In the genomic region with DNA sequence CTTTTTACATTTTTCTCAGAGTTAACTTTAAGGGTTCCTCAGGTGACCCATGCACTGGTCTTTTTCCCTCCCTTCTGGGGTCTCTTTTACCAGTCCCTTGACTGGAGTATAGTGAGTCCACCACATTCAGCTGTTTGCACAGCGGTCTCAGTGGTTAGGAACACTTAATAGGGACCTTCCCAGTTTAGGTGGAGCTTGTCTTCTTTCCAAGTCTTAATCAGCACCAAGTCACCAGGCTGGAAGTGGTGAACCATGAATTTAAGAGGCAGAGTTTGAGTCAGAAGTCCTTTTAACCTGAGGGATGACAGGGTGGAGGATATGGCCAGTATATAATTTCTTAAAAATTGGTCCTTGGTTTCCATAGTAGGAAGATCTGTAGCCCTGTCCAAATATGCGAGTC, we compare ENCODE assay signal across 20 cellular contexts.
A peak's percentile ranks its signal among the peaks of the same experiment; 100 is the strongest.
DNase-seq lines count a peak whose midpoint lies in the region; TF ChIP-seq lines count a peak whose summit lies in the region.
"Had no signal": no experiment of that assay in that cellular context is flagged by ENCODE, and none has a peak within 500 bp of the region (broad histone marks: within the 10 kb centered on the region; RNA-seq: fewer than 3 reads in every experiment).

No MANE protein-coding gene starts in this region.

- no peaks in the 10 kb centered on the region for H3K79me2 ChIP-seq in osteoblast (ENCODE audit: insufficient read depth, low read length)

- no peaks in the 10 kb centered on the region for H3K36me3 ChIP-seq in osteoblast (ENCODE audit: insufficient read depth, low read length)
- H3K36me3 ChIP-seq: BLaER1, SJSA1 had no signal

- no peak overlapping the region for H3K27ac ChIP-seq in osteoblast (ENCODE audit: low read depth, low read length)
- H3K27ac ChIP-seq: BLaER1, SJSA1 had no signal

- DNase-seq in Caki2 (ENCODE audit: low read depth) (peak; percentile 12), M059J (ENCODE audit: low read depth) (peak; percentile 52), epithelial cell of esophagus (ENCODE audit: low read depth) (peak; percentile 1), myocyte (ENCODE audit: low read depth) (peak; percentile 85), progenitor cell of endocrine pancreas (ENCODE audit: low spot score, unreplicated experiment) (no peak), NCI-H345 treated with DMSO at 0.1 percent for 48 hours (lab: John Stamatoyannopoulos, UW; ENCODE audit: unreplicated experiment) (no peak), osteoblast (ENCODE audit: insufficient read length, low spot score, missing footprints) (no peak)
- no peak for DNase-seq in activated CD4-positive, alpha-beta T cell treated with anti-CD3 and anti-CD28 coated beads for 48 hours
- DNase-seq: CD8-positive, alpha-beta T cell; DMS79; HCEC 1CT; KG1; NCI-H1048; NCI-H146; NCI-H2081 treated with DMSO at 0.1 percent for 48 hours; NCI-H2227 treated with DMSO at 0.1 percent for 48 hours; NCI-H526 treated with DMSO at 0.1 percent for 48 hours; OCI-M1 had no signal

- H4K20me1 ChIP-seq in osteoblast (ENCODE audit: insufficient read depth, low read length): no peaks in the 10 kb centered on the region
- H4K20me1 ChIP-seq: BLaER1 had no signal

- no peaks in the 10 kb centered on the region for H3K9me3 ChIP-seq in osteoblast (ENCODE audit: low read depth, low read length)
- H3K9me3 ChIP-seq: SJSA1 had no signal

- H3K9me3 Mint-ChIP-seq in progenitor cell of endocrine pancreas (ENCODE audit: low read depth): peaks cover 5% of the 10 kb centered on the region

- no peaks in the 10 kb centered on the region for H3K27me3 Mint-ChIP-seq in progenitor cell of endocrine pancreas

- H2AFZ ChIP-seq in osteoblast (ENCODE audit: low read length): no peak overlapping the region

- in situ Hi-C loops in Caki2 (cut with HindIII; ENCODE audit: low pct_unique_long_range_greater_than_20kb, low sequenced_read_pairs): no loop called here

- H3K4me1 ChIP-seq in osteoblast (ENCODE audit: insufficient read depth, low read length): no peaks in the 10 kb centered on the region
- H3K4me1 ChIP-seq: BLaER1, SJSA1 had no signal

- peaks cover 4% of the 10 kb centered on the region for H3K36me3 Mint-ChIP-seq in progenitor cell of endocrine pancreas (ENCODE audit: insufficient read depth)
- H3K36me3 Mint-ChIP-seq: CD8-positive, alpha-beta T cell had no signal

- TF ChIP-seq CTCF in epithelial cell of esophagus (IDR thresholded peaks at IDR 0.05; ENCODE audit: insufficient read depth, low read depth, low read length, missing control alignments) (no peak), progenitor cell of endocrine pancreas (IDR thresholded peaks at IDR 0.05; ENCODE audit: unreplicated experiment) (no peak), osteoblast (IDR thresholded peaks at IDR 0.05; ENCODE audit: extremely low read depth, low read depth, low read length) (no peak)

- H3K4me2 ChIP-seq in osteoblast (ENCODE audit: insufficient read depth, low read length): no peak overlapping the region
- H3K4me2 ChIP-seq: BLaER1 had no signal

- no peak overlapping the region for H3K4me3 Mint-ChIP-seq in progenitor cell of endocrine pancreas (ENCODE audit: low read depth)
- H3K4me3 Mint-ChIP-seq: CD8-positive, alpha-beta T cell had no signal

- H3K27me3 ChIP-seq in osteoblast (ENCODE audit: insufficient read depth, low read length): no peaks in the 10 kb centered on the region
- H3K27me3 ChIP-seq: BLaER1, SJSA1 had no signal

- no peaks in the 10 kb centered on the region for H3K4me1 Mint-ChIP-seq in progenitor cell of endocrine pancreas (ENCODE audit: low read depth)

- no peak overlapping the region for H3K27ac Mint-ChIP-seq in progenitor cell of endocrine pancreas
- H3K27ac Mint-ChIP-seq: CD8-positive, alpha-beta T cell had no signal

- H3K4me3 ChIP-seq in epithelial cell of esophagus (ENCODE audit: low read length) (no peak overlapping the region), osteoblast (ENCODE audit: insufficient read depth, low read length) (no peak overlapping the region)
- H3K4me3 ChIP-seq: BLaER1, SJSA1 had no signal

Comparison
In these comparisons a context has a peak if more than half of its experiments do, and no peak if none do; other contexts are left out.
1. DNase-seq: peak in Caki2 (single experiment), M059J (single experiment), epithelial cell of esophagus (single experiment) and myocyte (single experiment); none in progenitor cell of endocrine pancreas (single experiment), NCI-H345 treated with DMSO at 0.1 percent for 48 hours (single experiment), osteoblast (single experiment) and activated CD4-positive, alpha-beta T cell treated with anti-CD3 and anti-CD28 coated beads for 48 hours (single experiment).